In the genomic region with DNA sequence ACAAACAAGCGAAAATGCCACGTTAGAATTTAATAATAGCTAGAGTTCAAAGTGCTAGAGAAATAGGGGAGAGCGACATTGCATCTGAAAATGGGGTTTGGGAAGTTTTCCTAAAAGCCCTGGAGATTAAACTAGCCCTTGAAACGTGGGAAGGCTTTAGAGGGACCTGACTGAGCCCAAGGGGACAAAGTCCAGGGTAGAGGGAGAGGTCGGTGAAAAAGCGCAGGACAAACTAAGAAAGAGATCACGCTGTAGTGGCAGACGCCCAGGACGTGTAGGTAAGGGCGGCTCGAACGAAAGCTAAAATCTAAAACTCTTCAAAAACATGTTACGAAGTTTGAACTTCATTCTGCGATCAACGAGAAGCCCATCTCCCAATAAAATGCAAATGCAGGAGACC, we compare ENCODE assay signal across 9 cellular contexts. TPM values are rescaled to one million over a fixed set of nuclear protein-coding genes. Genes with fewer than 3 reads are reported as not detected.
DNase-seq lines count a peak whose midpoint lies in the region; ATAC-seq and TF ChIP-seq lines count a peak whose summit lies in the region.
"Had no signal": no experiment of that assay in that cellular context is flagged by ENCODE, and none has a peak within 500 bp of the region (broad histone marks: within the 10 kb centered on the region; RNA-seq: fewer than 3 reads in every experiment).

No MANE protein-coding gene starts in this region.

- H3K27me3 ChIP-seq in DOHH2 (ENCODE audit: control insufficient read depth, low read length) (no peaks in the 10 kb centered on the region), SJCRH30 (no peaks in the 10 kb centered on the region), esophagus (ENCODE audit: control insufficient read depth in 1 of 2, insufficient read depth in 2 of 2, low read length in 2 of 2) (no peaks in the 10 kb centered on the region), psoas muscle (ENCODE audit: insufficient read depth in 3 of 3, low read length in 2 of 3) (peaks cover 0 to 10% (median 0%) of the 10 kb centered on the region in 3 donors), aorta (ENCODE audit: control insufficient read depth in 1 of 2, insufficient read depth in 2 of 2, low read length in 1 of 2) (no peaks in the 10 kb centered on the region)

- H3K4me1 ChIP-seq in DOHH2 (ENCODE audit: control insufficient read depth, low read length) (peaks cover 20% of the 10 kb centered on the region), SJCRH30 (0 out of 2 replicates have a peak, but pooled peaks cover 5% of the 10 kb centered on the region), esophagus (ENCODE audit: control insufficient read depth in 2 of 2, insufficient read depth in 2 of 2, low read length in 1 of 2) (no peaks in the 10 kb centered on the region), psoas muscle (no peaks in the 10 kb centered on the region), aorta (ENCODE audit: control insufficient read depth in 1 of 2, insufficient read depth in 2 of 2, low read length in 2 of 2) (peaks cover 0 to 3% of the 10 kb centered on the region in 2 donors)

- DNase-seq in SJCRH30 (peak; percentile 3 to 31), psoas muscle (no peak), SIG-M5 (lab: John Stamatoyannopoulos, UW) (no peak), NCI-H2171 (lab: John Stamatoyannopoulos, UW) (no peak), aorta (no peak)

- 52 to 68% methylated on average over 15 of the region's 15 CpGs for WGBS in esophagus, 2 donors
- 57 to 76% (median 59%) methylated on average over 15 of the region's 15 CpGs for WGBS in psoas muscle, 3 donors
- WGBS in aorta, 2 donors, result 53 to 66% methylated on average over 15 of the region's 15 CpGs

- H3K9me3 ChIP-seq in DOHH2 (ENCODE audit: control insufficient read depth, insufficient read depth, low read length), result no peaks in the 10 kb centered on the region
- H3K9me3 ChIP-seq in SJCRH30 (replicated peaks), result no peaks in the 10 kb centered on the region
- H3K9me3 ChIP-seq in esophagus (ENCODE audit: control insufficient read depth in 2 of 2, insufficient read depth in 1 of 2, low read depth in 1 of 2, low read length in 1 of 2), result no peaks in the 10 kb centered on the region
- H3K9me3 ChIP-seq in psoas muscle, result no peaks in the 10 kb centered on the region
- H3K9me3 ChIP-seq in aorta (ENCODE audit: control insufficient read depth, low read length), result no peaks in the 10 kb centered on the region

- H3K27ac ChIP-seq in DOHH2 (ENCODE audit: low read depth, low read length) (no peak overlapping the region), SJCRH30 (peak overlapping the region; percentile 93), esophagus (ENCODE audit: low read depth in 2 of 2, low read length in 1 of 2) (peak overlapping the region; percentile 70 to 98), psoas muscle (peak overlapping the region; percentile 92), aorta (ENCODE audit: low read depth in 1 of 2, low read length in 2 of 2) (peak overlapping the region in 1 of 2 donors; percentile 86)

- H3K79me2 ChIP-seq in DOHH2 (ENCODE audit: control insufficient read depth, low read length), result peaks cover 30% of the 10 kb centered on the region

- ATAC-seq in psoas muscle, result no peak
- ATAC-seq in GM18868 (IDR thresholded peaks at IDR 0.05; ENCODE audit: unreplicated experiment), result no peak
- no peak for ATAC-seq in aorta (ENCODE audit: low FRiP score)

- intact Hi-C loops in psoas muscle (cut with DNase I), result no loop called here
- intact Hi-C loops in aorta (cut with DNase I), result loop anchor here (2.0 to 5.0 kb wide), 3 partner anchors 52 to 107 kb away; no protein-coding TSS in a partner anchor

- peak overlapping the region; percentile 68 for H3K4me2 ChIP-seq in DOHH2 (ENCODE audit: low read length)

- H3F3A ChIP-seq in DOHH2 (ENCODE audit: control insufficient read depth, insufficient read depth), result no peaks in the 10 kb centered on the region

- H3K36me3 ChIP-seq in DOHH2 (ENCODE audit: control insufficient read depth, low read length), result no peaks in the 10 kb centered on the region
- H3K36me3 ChIP-seq in SJCRH30, result no peaks in the 10 kb centered on the region
- H3K36me3 ChIP-seq in esophagus (ENCODE audit: control insufficient read depth in 2 of 2, insufficient read depth in 2 of 2, low read length in 1 of 2), result no peaks in the 10 kb centered on the region
- no peaks in the 10 kb centered on the region for H3K36me3 ChIP-seq in psoas muscle (ENCODE audit: insufficient read depth in 1 of 2, low read depth in 1 of 2)
- no peaks in the 10 kb centered on the region for H3K36me3 ChIP-seq in aorta (ENCODE audit: control insufficient read depth in 1 of 2, insufficient read depth in 2 of 2, low read length in 1 of 2)

- no peaks in the 10 kb centered on the region for H3K9me2 ChIP-seq in DOHH2 (replicated peaks; ENCODE audit: control insufficient read depth, low read length)

- TF ChIP-seq CTCF in DOHH2 (IDR thresholded peaks at IDR 0.05; ENCODE audit: low read depth, low read length, poor library complexity, severe bottlenecking) (no peak), psoas muscle (IDR thresholded peaks at IDR 0.05) (no peak)

- H3K4me3 ChIP-seq in DOHH2 (ENCODE audit: low read length) (peak overlapping the region; percentile 78), SJCRH30 (peak overlapping the region; percentile 94), esophagus (ENCODE audit: low read depth in 1 of 2, low read length in 2 of 2) (peak overlapping the region in 1 of 2 donors; percentile 52), psoas muscle (peak overlapping the region; percentile 86), aorta (ENCODE audit: low read length in 2 of 2) (no peak overlapping the region)

- no peaks in the 10 kb centered on the region for H4K20me1 ChIP-seq in DOHH2 (ENCODE audit: control insufficient read depth, insufficient read depth, low read depth, low read length)

RNA-seq across cellular contexts. Expression of a gene that starts 1.1 kb away (rescaled TPM):
- total RNA-seq in SJCRH30 (2014; rRNA removed; shearing (Covaris generic)), result 47.4 and 48.2 TPM in 2 replicates
- polyA plus RNA-seq in esophagus (1 to 10 TPM; 1.7 to 3.4 TPM), psoas muscle (1 to 10 TPM; 2.3 to 3.1 (median 2.4) TPM), aorta (10 to 100 TPM in 1 of 2 donors, 1 to 10 TPM in 1; 5.3 to 16.3 TPM)
- total RNA-seq in psoas muscle (1 to 10 TPM; 2.1 to 3.9 (median 3.2) TPM), aorta (10 to 100 TPM; 30.2 to 32.1 TPM)

RNA-seq across cellular contexts. Expression of a gene that starts 31.4 kb away (rescaled TPM):
- not detected in 2 replicates for total RNA-seq in SJCRH30 (2014; rRNA removed; shearing (Covaris generic))
- not detected for polyA plus RNA-seq in esophagus
- total RNA-seq in psoas muscle, result not detected
- polyA plus RNA-seq in psoas muscle, result not detected
- not detected for total RNA-seq in aorta
- not detected for polyA plus RNA-seq in aorta
- total RNA-seq: occipital lobe had no signal

Comparison
In these comparisons a context has a peak if more than half of its experiments do, and no peak if none do; other contexts are left out.
1. H3K4me3 ChIP-seq: peak in DOHH2 (single experiment), SJCRH30 (single experiment) and psoas muscle (single experiment); none in aorta (0 of 2).
2. DNase-seq: peak in SJCRH30 (2 of 2); none in psoas muscle (0 of 2), SIG-M5 (single experiment), NCI-H2171 (single experiment) and aorta (0 of 2).
3. intact Hi-C loops: an anchor here in aorta (2.0 to 5.0 kb wide); none called in psoas muscle.